In the genomic region with DNA sequence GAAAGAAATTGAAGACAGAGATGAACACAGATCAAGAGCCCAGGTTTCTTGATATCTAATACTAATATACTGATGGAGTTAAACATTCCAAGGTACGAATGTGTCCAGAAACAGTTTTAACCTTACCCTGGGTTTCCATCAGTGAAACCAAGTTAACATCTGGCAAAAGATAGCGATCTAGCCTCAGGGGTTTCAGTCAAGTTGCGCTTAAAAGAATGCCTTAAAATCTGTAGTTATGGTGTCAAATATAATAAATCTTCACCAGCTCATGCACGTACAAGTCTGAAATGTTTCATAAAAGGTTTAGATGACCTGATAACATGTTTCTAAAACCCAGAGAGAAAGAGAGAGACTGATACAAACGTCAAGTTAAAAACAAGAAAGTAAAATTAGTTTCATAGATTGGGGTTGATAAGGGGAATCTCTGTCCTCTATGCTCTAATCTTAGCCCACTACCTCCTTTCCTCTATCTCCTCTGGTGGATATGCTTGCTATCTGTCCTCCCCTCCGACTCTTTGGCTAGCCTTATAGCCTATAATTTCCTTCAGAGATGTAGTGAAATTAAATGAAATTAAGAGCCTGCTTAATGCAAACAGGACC, we compare ENCODE assay signal across 9 cellular contexts. TPM values are rescaled to one million over a fixed set of nuclear protein-coding genes. Genes with fewer than 3 reads are reported as not detected.
DNase-seq lines count a peak whose midpoint lies in the region; ATAC-seq and TF ChIP-seq lines count a peak whose summit lies in the region.
"Had no signal": no experiment of that assay in that cellular context is flagged by ENCODE, and none has a peak within 500 bp of the region (broad histone marks: within the 10 kb centered on the region; RNA-seq: fewer than 3 reads in every experiment).

No MANE protein-coding gene starts in this region.

- H3K4me2 ChIP-seq in skeletal muscle satellite cell (ENCODE audit: low read length), result peak overlapping the region; percentile 93

- no peak for TF ChIP-seq POLR2A in esophagus muscularis mucosa (IDR thresholded peaks at IDR 0.05; ENCODE audit: low read depth)

- peak overlapping the region; percentile 93 for H3K9ac ChIP-seq in skeletal muscle satellite cell (ENCODE audit: low read depth, low read length)

- H3K9me3 ChIP-seq in esophagus muscularis mucosa (no peaks in the 10 kb centered on the region), skeletal muscle satellite cell (replicated peaks; ENCODE audit: low read length) (no peaks in the 10 kb centered on the region)
- H3K9me3 ChIP-seq: MG63 had no signal

- TF ChIP-seq EP300 in esophagus muscularis mucosa (IDR thresholded peaks at IDR 0.05), result no peak

- ATAC-seq in SK-N-SH treated with all-trans-retinoic acid at 6 μM for 48 hours (no peak), GM18511 (IDR thresholded peaks at IDR 0.05; ENCODE audit: unreplicated experiment) (no peak)

- H3K27ac ChIP-seq in esophagus muscularis mucosa (replicated peaks in 1 of 4), result peak overlapping the region; percentile 87 to 93 (median 92)

- H3K4me3 ChIP-seq in esophagus muscularis mucosa, result no peak overlapping the region
- H3K4me3 ChIP-seq in skeletal muscle satellite cell (ENCODE audit: low read length), result peak overlapping the region; percentile 73

- no peak for TF ChIP-seq CTCF in esophagus muscularis mucosa (IDR thresholded peaks at IDR 0.05)

- WGBS in esophagus muscularis mucosa, result 60% methylated on average over 6 of the region's 6 CpGs

- H3K36me3 ChIP-seq in esophagus muscularis mucosa, result no peaks in the 10 kb centered on the region
- no peaks in the 10 kb centered on the region for H3K36me3 ChIP-seq in skeletal muscle satellite cell (ENCODE audit: insufficient read depth, low read length)
- H3K36me3 ChIP-seq: MG63 had no signal

- peaks cover 17 to 25% (median 21%) of the 10 kb centered on the region in 4 donors for H3K4me1 ChIP-seq in esophagus muscularis mucosa
- peaks cover 29% of the 10 kb centered on the region for H3K4me1 ChIP-seq in skeletal muscle satellite cell (ENCODE audit: control insufficient read depth, insufficient read depth, low read length)

- H3K27me3 ChIP-seq in esophagus muscularis mucosa (no peaks in the 10 kb centered on the region), skeletal muscle satellite cell (ENCODE audit: control insufficient read depth, insufficient read depth, low read length) (no peaks in the 10 kb centered on the region)
- H3K27me3 ChIP-seq: MG63 had no signal

- DNase-seq in GM04503 (ENCODE audit: low read depth), result peak; percentile 11
- no peak for DNase-seq in esophagus muscularis mucosa (ENCODE audit: extremely low spot score)
- no peak for DNase-seq in nucleus accumbens (lab: John Stamatoyannopoulos, UW)
- DNase-seq in NCI-H2227 (lab: John Stamatoyannopoulos, UW; ENCODE audit: unreplicated experiment), result no peak
- no peak for DNase-seq in foreskin melanocyte
- DNase-seq: MG63 had no signal

- intact Hi-C loops in esophagus muscularis mucosa (cut with DNase I), result no loop called here

TF ChIP-seq in SK-N-SH treated with all-trans-retinoic acid at 6 μM for 48 hours, 23 proteins besides CTCF, POLR2A, EP300 and RAD21:
- TF ChIP-seq, protein P1, sequence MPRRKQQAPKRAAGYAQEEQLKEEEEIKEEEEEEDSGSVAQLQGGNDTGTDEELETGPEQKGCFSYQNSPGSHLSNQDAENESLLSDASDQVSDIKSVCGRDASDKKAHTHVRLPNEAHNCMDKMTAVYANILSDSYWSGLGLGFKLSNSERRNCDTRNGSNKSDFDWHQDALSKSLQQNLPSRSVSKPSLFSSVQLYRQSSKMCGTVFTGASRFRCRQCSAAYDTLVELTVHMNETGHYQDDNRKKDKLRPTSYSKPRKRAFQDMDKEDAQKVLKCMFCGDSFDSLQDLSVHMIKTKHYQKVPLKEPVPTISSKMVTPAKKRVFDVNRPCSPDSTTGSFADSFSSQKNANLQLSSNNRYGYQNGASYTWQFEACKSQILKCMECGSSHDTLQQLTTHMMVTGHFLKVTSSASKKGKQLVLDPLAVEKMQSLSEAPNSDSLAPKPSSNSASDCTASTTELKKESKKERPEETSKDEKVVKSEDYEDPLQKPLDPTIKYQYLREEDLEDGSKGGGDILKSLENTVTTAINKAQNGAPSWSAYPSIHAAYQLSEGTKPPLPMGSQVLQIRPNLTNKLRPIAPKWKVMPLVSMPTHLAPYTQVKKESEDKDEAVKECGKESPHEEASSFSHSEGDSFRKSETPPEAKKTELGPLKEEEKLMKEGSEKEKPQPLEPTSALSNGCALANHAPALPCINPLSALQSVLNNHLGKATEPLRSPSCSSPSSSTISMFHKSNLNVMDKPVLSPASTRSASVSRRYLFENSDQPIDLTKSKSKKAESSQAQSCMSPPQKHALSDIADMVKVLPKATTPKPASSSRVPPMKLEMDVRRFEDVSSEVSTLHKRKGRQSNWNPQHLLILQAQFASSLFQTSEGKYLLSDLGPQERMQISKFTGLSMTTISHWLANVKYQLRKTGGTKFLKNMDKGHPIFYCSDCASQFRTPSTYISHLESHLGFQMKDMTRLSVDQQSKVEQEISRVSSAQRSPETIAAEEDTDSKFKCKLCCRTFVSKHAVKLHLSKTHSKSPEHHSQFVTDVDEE (CRISPR knock-in tag; IDR thresholded peaks at IDR 0.05), result peak; percentile 49; the same call in 1 of the 2 replicates
- no peak for TF ChIP-seq BACH2 (CRISPR knock-in tag; IDR thresholded peaks at IDR 0.05; ENCODE audit: borderline replicate concordance)
TF ChIP-seq in SK-N-SH treated with all-trans-retinoic acid at 6 μM for 48 hours: peak in this region for 1.

RNA-seq across cellular contexts. Expression of gene FOS, which starts 18.6 kb away (rescaled TPM):
- 100 to 1,000 TPM in 2 of 4 donors, 10 to 100 TPM in 2; 68.6 to 695 (median 143) TPM for total RNA-seq in esophagus muscularis mucosa
- total RNA-seq in skeletal muscle satellite cell (2012; rRNA removed), result 3.3 and 7.9 TPM in 2 replicates
